ENCODE assay signal across 1 cellular context in the genomic region with DNA sequence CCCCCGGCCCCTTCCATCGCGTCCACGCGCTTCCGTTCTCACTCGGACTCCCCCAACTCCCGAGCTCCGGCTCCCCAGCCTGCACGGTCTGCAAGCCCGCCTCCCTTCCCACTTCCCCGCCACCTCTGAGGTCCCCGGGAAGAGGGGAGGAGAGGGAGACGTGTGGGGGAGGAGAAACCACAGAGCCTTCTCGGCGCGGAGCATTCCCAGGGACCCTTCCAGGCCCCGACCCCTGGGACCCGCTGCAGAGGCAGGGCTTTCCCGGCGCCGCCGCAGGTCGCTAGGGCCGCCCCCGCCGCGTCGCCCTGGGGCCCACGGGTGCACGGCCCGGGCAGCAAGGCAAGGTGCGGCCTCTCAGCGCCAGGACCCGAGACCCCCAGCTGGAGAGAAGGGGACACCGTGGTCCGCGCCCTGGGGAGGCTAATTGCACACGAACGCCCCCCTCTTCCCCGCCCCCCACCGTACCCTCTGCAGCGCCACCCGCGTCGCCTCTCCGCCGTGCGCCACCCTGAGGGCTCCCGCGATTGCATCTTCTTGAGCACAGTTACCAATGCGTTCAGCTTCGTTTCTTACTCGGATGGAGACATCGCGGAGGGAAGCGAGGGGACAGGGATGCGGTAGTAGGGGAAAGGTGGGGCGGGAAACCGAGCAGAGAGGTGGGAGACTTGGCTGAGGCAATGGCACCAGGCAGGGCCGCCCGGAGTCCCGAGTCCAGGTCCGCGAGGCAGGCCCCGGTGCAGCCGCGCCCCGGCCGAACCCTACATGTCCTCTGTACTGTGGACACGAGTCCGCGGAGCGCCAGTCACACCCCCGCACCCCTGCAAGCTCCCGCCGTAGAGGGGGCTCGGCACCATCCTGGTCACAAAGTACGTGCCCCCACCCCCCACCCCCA.
A peak's percentile ranks its signal among the peaks of the same experiment; 100 is the strongest.
TF ChIP-seq lines count a peak whose summit lies in the region.

No MANE protein-coding gene starts in this region.

TF ChIP-seq in K562, 482 proteins besides CTCF, POLR2A, EP300 and RAD21 (continued from another document and continues in another):
- 0 out of 2 replicates have a peak, but pooled peaks have one; percentile 31 for TF ChIP-seq ZNF12 (CRISPR knock-in tag; IDR thresholded peaks at IDR 0.05)
- TF ChIP-seq PHF20 (IDR thresholded peaks at IDR 0.05; ENCODE audit: partially characterized antibody), result peak; percentile 27
- TF ChIP-seq ZBTB7A (IDR thresholded peaks at IDR 0.05; ENCODE audit: borderline replicate concordance, control insufficient read depth, low read depth, low read length), result peak; percentile 62
- TF ChIP-seq, protein P1, sequence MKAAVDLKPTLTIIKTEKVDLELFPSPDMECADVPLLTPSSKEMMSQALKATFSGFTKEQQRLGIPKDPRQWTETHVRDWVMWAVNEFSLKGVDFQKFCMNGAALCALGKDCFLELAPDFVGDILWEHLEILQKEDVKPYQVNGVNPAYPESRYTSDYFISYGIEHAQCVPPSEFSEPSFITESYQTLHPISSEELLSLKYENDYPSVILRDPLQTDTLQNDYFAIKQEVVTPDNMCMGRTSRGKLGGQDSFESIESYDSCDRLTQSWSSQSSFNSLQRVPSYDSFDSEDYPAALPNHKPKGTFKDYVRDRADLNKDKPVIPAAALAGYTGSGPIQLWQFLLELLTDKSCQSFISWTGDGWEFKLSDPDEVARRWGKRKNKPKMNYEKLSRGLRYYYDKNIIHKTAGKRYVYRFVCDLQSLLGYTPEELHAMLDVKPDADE (conservative IDR thresholded peaks at IDR 0.05; ENCODE audit: control insufficient read depth, low read depth, low read length), result peak; percentile 52; the same call in 1 of the 2 replicates
- TF ChIP-seq ZBTB17 (CRISPR knock-in tag; IDR thresholded peaks at IDR 0.05), result no peak
- TF ChIP-seq, protein P2, sequence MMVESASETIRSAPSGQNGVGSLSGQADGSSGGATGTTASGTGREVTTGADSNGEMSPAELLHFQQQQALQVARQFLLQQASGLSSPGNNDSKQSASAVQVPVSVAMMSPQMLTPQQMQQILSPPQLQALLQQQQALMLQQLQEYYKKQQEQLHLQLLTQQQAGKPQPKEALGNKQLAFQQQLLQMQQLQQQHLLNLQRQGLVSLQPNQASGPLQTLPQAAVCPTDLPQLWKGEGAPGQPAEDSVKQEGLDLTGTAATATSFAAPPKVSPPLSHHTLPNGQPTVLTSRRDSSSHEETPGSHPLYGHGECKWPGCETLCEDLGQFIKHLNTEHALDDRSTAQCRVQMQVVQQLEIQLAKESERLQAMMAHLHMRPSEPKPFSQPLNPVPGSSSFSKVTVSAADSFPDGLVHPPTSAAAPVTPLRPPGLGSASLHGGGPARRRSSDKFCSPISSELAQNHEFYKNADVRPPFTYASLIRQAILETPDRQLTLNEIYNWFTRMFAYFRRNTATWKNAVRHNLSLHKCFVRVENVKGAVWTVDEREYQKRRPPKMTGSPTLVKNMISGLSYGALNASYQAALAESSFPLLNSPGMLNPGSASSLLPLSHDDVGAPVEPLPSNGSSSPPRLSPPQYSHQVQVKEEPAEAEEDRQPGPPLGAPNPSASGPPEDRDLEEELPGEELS (CRISPR knock-in tag; IDR thresholded peaks at IDR 0.05; ENCODE audit: borderline replicate concordance), result peak; percentile 15; the same call in 1 of the 2 replicates
- peak in 1 of 2 experiments; percentile 8; a peak in 1 of 4 replicates for TF ChIP-seq SIN3A (IDR thresholded peaks at IDR 0.05; ENCODE audit: borderline replicate concordance in 2 of 2, control insufficient read depth in 1 of 2, low read depth in 2 of 2, low read length in 2 of 2)
- TF ChIP-seq, protein P3, sequence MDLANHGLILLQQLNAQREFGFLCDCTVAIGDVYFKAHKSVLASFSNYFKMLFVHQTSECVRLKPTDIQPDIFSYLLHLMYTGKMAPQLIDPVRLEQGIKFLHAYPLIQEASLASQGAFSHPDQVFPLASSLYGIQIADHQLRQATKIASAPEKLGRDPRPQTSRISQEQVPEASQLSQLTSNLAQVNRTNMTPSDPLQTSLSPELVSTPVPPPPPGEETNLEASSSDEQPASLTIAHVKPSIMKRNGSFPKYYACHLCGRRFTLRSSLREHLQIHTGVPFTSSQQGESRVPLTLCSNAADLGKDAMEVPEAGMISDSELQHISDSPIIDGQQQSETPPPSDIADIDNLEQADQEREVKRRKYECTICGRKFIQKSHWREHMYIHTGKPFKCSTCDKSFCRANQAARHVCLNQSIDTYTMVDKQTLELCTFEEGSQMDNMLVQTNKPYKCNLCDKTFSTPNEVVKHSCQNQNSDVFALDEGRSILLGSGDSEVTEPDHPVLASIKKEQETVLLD (IDR thresholded peaks at IDR 0.05), result peak; percentile 55; the same call in 1 of the 2 replicates
- TF ChIP-seq, protein P4, sequence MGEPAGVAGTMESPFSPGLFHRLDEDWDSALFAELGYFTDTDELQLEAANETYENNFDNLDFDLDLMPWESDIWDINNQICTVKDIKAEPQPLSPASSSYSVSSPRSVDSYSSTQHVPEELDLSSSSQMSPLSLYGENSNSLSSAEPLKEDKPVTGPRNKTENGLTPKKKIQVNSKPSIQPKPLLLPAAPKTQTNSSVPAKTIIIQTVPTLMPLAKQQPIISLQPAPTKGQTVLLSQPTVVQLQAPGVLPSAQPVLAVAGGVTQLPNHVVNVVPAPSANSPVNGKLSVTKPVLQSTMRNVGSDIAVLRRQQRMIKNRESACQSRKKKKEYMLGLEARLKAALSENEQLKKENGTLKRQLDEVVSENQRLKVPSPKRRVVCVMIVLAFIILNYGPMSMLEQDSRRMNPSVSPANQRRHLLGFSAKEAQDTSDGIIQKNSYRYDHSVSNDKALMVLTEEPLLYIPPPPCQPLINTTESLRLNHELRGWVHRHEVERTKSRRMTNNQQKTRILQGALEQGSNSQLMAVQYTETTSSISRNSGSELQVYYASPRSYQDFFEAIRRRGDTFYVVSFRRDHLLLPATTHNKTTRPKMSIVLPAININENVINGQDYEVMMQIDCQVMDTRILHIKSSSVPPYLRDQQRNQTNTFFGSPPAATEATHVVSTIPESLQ (CRISPR knock-in tag; IDR thresholded peaks at IDR 0.05), result no peak
- TF ChIP-seq, protein P5, sequence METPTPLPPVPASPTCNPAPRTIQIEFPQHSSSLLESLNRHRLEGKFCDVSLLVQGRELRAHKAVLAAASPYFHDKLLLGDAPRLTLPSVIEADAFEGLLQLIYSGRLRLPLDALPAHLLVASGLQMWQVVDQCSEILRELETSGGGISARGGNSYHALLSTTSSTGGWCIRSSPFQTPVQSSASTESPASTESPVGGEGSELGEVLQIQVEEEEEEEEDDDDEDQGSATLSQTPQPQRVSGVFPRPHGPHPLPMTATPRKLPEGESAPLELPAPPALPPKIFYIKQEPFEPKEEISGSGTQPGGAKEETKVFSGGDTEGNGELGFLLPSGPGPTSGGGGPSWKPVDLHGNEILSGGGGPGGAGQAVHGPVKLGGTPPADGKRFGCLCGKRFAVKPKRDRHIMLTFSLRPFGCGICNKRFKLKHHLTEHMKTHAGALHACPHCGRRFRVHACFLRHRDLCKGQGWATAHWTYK (CRISPR knock-in tag; IDR thresholded peaks at IDR 0.05), result no peak
- 0 out of 2 replicates have a peak, but pooled peaks have one; percentile 22 for TF ChIP-seq KLF16 (IDR thresholded peaks at IDR 0.05)
- TF ChIP-seq, protein P6, sequence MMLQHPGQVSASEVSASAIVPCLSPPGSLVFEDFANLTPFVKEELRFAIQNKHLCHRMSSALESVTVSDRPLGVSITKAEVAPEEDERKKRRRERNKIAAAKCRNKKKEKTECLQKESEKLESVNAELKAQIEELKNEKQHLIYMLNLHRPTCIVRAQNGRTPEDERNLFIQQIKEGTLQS (IDR thresholded peaks at IDR 0.05), result peak; percentile 20; the same call in 1 of the 2 replicates
- TF ChIP-seq, protein P6 (CRISPR knock-in tag; conservative IDR thresholded peaks at IDR 0.05), result no peak
- no peak for TF ChIP-seq RB1 (IDR thresholded peaks at IDR 0.05; ENCODE audit: low read depth)
- peak; percentile 70; the same call in 1 of the 2 replicates for TF ChIP-seq CTBP1 (IDR thresholded peaks at IDR 0.05; ENCODE audit: borderline replicate concordance)
- peak; percentile 34; the same call in 1 of the 2 replicates for TF ChIP-seq L3MBTL2 (IDR thresholded peaks at IDR 0.05)
- TF ChIP-seq, protein P7, sequence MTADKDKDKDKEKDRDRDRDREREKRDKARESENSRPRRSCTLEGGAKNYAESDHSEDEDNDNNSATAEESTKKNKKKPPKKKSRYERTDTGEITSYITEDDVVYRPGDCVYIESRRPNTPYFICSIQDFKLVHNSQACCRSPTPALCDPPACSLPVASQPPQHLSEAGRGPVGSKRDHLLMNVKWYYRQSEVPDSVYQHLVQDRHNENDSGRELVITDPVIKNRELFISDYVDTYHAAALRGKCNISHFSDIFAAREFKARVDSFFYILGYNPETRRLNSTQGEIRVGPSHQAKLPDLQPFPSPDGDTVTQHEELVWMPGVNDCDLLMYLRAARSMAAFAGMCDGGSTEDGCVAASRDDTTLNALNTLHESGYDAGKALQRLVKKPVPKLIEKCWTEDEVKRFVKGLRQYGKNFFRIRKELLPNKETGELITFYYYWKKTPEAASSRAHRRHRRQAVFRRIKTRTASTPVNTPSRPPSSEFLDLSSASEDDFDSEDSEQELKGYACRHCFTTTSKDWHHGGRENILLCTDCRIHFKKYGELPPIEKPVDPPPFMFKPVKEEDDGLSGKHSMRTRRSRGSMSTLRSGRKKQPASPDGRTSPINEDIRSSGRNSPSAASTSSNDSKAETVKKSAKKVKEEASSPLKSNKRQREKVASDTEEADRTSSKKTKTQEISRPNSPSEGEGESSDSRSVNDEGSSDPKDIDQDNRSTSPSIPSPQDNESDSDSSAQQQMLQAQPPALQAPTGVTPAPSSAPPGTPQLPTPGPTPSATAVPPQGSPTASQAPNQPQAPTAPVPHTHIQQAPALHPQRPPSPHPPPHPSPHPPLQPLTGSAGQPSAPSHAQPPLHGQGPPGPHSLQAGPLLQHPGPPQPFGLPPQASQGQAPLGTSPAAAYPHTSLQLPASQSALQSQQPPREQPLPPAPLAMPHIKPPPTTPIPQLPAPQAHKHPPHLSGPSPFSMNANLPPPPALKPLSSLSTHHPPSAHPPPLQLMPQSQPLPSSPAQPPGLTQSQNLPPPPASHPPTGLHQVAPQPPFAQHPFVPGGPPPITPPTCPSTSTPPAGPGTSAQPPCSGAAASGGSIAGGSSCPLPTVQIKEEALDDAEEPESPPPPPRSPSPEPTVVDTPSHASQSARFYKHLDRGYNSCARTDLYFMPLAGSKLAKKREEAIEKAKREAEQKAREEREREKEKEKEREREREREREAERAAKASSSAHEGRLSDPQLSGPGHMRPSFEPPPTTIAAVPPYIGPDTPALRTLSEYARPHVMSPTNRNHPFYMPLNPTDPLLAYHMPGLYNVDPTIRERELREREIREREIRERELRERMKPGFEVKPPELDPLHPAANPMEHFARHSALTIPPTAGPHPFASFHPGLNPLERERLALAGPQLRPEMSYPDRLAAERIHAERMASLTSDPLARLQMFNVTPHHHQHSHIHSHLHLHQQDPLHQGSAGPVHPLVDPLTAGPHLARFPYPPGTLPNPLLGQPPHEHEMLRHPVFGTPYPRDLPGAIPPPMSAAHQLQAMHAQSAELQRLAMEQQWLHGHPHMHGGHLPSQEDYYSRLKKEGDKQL (CRISPR knock-in tag; IDR thresholded peaks at IDR 0.05; ENCODE audit: borderline replicate concordance), result no peak
- TF ChIP-seq SMC3 (conservative IDR thresholded peaks at IDR 0.05; ENCODE audit: insufficient read depth, low read depth, low read length), result 0 out of 2 replicates have a peak, but pooled peaks have one; percentile 15
- TF ChIP-seq, protein P8, sequence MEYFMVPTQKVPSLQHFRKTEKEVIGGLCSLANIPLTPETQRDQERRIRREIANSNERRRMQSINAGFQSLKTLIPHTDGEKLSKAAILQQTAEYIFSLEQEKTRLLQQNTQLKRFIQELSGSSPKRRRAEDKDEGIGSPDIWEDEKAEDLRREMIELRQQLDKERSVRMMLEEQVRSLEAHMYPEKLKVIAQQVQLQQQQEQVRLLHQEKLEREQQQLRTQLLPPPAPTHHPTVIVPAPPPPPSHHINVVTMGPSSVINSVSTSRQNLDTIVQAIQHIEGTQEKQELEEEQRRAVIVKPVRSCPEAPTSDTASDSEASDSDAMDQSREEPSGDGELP (CRISPR knock-in tag; IDR thresholded peaks at IDR 0.05; ENCODE audit: borderline replicate concordance), result 0 out of 2 replicates have a peak, but pooled peaks have one; percentile 32
- TF ChIP-seq HDAC1 (IDR thresholded peaks at IDR 0.05), result peak in 1 of 2 experiments; percentile 49; a peak in 2 of 4 replicates
- TF ChIP-seq ZFX (CRISPR knock-in tag; IDR thresholded peaks at IDR 0.05), result peak; percentile 74
- peak; percentile 40 for TF ChIP-seq TAF1 (IDR thresholded peaks at IDR 0.05; ENCODE audit: control insufficient read depth, extremely low read depth, insufficient read depth, low read length, severe bottlenecking)
- TF ChIP-seq, protein P9, sequence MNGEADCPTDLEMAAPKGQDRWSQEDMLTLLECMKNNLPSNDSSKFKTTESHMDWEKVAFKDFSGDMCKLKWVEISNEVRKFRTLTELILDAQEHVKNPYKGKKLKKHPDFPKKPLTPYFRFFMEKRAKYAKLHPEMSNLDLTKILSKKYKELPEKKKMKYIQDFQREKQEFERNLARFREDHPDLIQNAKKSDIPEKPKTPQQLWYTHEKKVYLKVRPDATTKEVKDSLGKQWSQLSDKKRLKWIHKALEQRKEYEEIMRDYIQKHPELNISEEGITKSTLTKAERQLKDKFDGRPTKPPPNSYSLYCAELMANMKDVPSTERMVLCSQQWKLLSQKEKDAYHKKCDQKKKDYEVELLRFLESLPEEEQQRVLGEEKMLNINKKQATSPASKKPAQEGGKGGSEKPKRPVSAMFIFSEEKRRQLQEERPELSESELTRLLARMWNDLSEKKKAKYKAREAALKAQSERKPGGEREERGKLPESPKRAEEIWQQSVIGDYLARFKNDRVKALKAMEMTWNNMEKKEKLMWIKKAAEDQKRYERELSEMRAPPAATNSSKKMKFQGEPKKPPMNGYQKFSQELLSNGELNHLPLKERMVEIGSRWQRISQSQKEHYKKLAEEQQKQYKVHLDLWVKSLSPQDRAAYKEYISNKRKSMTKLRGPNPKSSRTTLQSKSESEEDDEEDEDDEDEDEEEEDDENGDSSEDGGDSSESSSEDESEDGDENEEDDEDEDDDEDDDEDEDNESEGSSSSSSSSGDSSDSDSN (IDR thresholded peaks at IDR 0.05; ENCODE audit: borderline replicate concordance in 1 of 2, low read depth in 2 of 2, low read length in 2 of 2), result peak in 1 of 2 experiments; percentile 63; a peak in 1 of 4 replicates
- TF ChIP-seq NCOA6 (IDR thresholded peaks at IDR 0.05), result no peak
- TF ChIP-seq, protein P10, sequence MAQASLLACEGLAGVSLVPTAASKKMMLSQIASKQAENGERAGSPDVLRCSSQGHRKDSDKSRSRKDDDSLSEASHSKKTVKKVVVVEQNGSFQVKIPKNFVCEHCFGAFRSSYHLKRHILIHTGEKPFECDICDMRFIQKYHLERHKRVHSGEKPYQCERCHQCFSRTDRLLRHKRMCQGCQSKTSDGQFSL (CRISPR knock-in tag; IDR thresholded peaks at IDR 0.05), result no peak
- TF ChIP-seq, protein P10 (tag; IDR thresholded peaks at IDR 0.05), result peak in 1 of 2 experiments; percentile 13; a peak in 1 of 4 replicates
